ENCODE assay signal across 5 cellular contexts in genomic region chr12:131343436-131343835, GRCh38.
DNase-seq lines count a peak whose midpoint lies in the region; TF ChIP-seq lines count a peak whose summit lies in the region.
"Not testable (repeated sequence)": the region's sequence is repeated elsewhere in the genome, so short reads cannot be mapped to it uniquely, and the experiment has no call there.

No MANE protein-coding gene starts in this region.

- not testable (repeated sequence) for H3K4me1 ChIP-seq in esophagus muscularis mucosa, right atrium auricular region

- not testable (repeated sequence) for H3K4me3 ChIP-seq in coronary artery, esophagus muscularis mucosa, right atrium auricular region

- TF ChIP-seq EP300 in esophagus muscularis mucosa (IDR thresholded peaks at IDR 0.05), result not testable (repeated sequence)

- 93% methylated on average over 3 of the region's 3 CpGs for WGBS in esophagus muscularis mucosa

- not testable (repeated sequence) for TF ChIP-seq POLR2A in esophagus muscularis mucosa (IDR thresholded peaks at IDR 0.05; ENCODE audit: low read depth)

- not testable (repeated sequence) for H3K27ac ChIP-seq in coronary artery; esophagus muscularis mucosa (replicated peaks in 1 of 4); right atrium auricular region

- H3K9me3 ChIP-seq in esophagus muscularis mucosa, right atrium auricular region: not testable (repeated sequence)

- intact Hi-C loops in esophagus muscularis mucosa (cut with DNase I), result not testable (repeated sequence)

- H3K27me3 ChIP-seq in esophagus muscularis mucosa, result peaks cover 0 to 30% (median 0%) of the 10 kb centered on the region in 4 donors
- not testable (repeated sequence) for H3K27me3 ChIP-seq in right atrium auricular region

- not testable (repeated sequence) for H3K36me3 ChIP-seq in esophagus muscularis mucosa, right atrium auricular region

- TF ChIP-seq CTCF in coronary artery (IDR thresholded peaks at IDR 0.05); esophagus muscularis mucosa (IDR thresholded peaks at IDR 0.05); right atrium auricular region (IDR thresholded peaks at IDR 0.05): not testable (repeated sequence)

- DNase-seq in activated CD8-positive, alpha-beta memory T cell treated with anti-CD3 and anti-CD28 coated beads, Interleukin-2, amount 50 U/mL, for 48 hours, result peak; percentile 13
- peak; percentile 6 for DNase-seq in activated effector memory CD4-positive, alpha-beta T cell treated with anti-CD3 and anti-CD28 coated beads, Interleukin-2, amount 50 U/mL, for 16 hours
- DNase-seq in coronary artery (ENCODE audit: low spot score), result peak; percentile 35
- DNase-seq in esophagus muscularis mucosa (ENCODE audit: extremely low spot score), result peak; percentile 62
- peak; percentile 23 for DNase-seq in right atrium auricular region (ENCODE audit: low spot score)

Comparison
In these comparisons a context has a peak if more than half of its experiments do, and no peak if none do; other contexts are left out.
1. DNase-seq: peak in every context shown above with its lines; median percentile 62 in esophagus muscularis mucosa; 35 in coronary artery; 23 in right atrium auricular region; 13 in activated CD8-positive, alpha-beta memory T cell treated with anti-CD3 and anti-CD28 coated beads, Interleukin-2, amount 50 U/mL, for 48 hours; 6 in activated effector memory CD4-positive, alpha-beta T cell treated with anti-CD3 and anti-CD28 coated beads, Interleukin-2, amount 50 U/mL, for 16 hours.